In genomic region chr17:4263282-4264215, GRCh38 we compare ENCODE assay signal across 8 cellular contexts. TPM values are rescaled to one million over a fixed set of nuclear protein-coding genes. Genes with fewer than 3 reads are reported as not detected.
DNase-seq lines count a peak whose midpoint lies in the region; TF ChIP-seq lines count a peak whose summit lies in the region.

ANKFY1 (minus strand) TSS chr17:4263979; CDS start chr17:4263941, 38 bp downstream.

- 0 out of 2 replicates have a peak, but pooled peaks cover 8% of the 10 kb centered on the region for H4K20me1 ChIP-seq in SK-N-SH (ENCODE audit: insufficient read depth)

- H3F3A ChIP-seq in SK-N-SH (replicated peaks; ENCODE audit: insufficient read depth) = peaks cover 8% of the 10 kb centered on the region

- peaks cover 5 to 20% of the 10 kb centered on the region in 2 experiments; a peak in 3 of 4 replicates for H3K4me1 ChIP-seq in SK-N-SH (ENCODE audit: control insufficient read depth in 1 of 2, insufficient read depth in 2 of 2, low read depth in 1 of 2, low read length in 1 of 2)

- H3K9me3 ChIP-seq in SK-N-SH = peaks cover 8% of the 10 kb centered on the region; the same call in 1 of the 2 replicates

- WGBS in SK-N-SH (ENCODE audit: low lambda C conversion rate) = under 1% methylated on average over 53 of the region's 85 CpGs

- H3K9me2 ChIP-seq in SK-N-SH = no peaks in the 10 kb centered on the region

- TF ChIP-seq CTCF in HFFc6 (IDR thresholded peaks at IDR 0.05) (peak; percentile 32; the same call in 1 of the 2 replicates), SK-N-SH (IDR thresholded peaks at IDR 0.05) (peak; percentile 35; the same call in 1 of the 2 replicates)

- H3K36me3 ChIP-seq in SK-N-SH (replicated peaks in 1 of 2; ENCODE audit: control insufficient read depth in 1 of 2, insufficient read depth in 2 of 2, low read length in 1 of 2) = peaks cover 8 to 24% of the 10 kb centered on the region in 2 experiments

- peak; percentile 60 for DNase-seq in GF-D8 (lab: John Stamatoyannopoulos, UW)
- DNase-seq in HFFc6 = peak; percentile 93
- peak; percentile 87 for DNase-seq in NCI-H1092 (lab: John Stamatoyannopoulos, UW)
- DNase-seq in SK-N-SH = peak; percentile 97
- DNase-seq in activated naive CD4-positive, alpha-beta T cell treated with anti-CD3 and anti-CD28 coated beads, Interleukin-2, amount 50 U/mL, for 16 hours = peak; percentile 97
- peak; percentile 90 for DNase-seq in globus pallidus (ENCODE audit: low spot score)
- peak; percentile 54 to 97 (median 89) for DNase-seq in nucleus accumbens (lab: John Stamatoyannopoulos, UW)
- DNase-seq in superior temporal gyrus (ENCODE audit: extremely low spot score) = peak; percentile 97

- peak within 1 kb of the TSS; percentile 97 for H2AFZ ChIP-seq in SK-N-SH (ENCODE audit: low read depth)

- peaks cover 9% of the 10 kb centered on the region; the same call in 1 of the 2 replicates for H3K27me3 Mint-ChIP-seq in HFFc6 (ENCODE audit: insufficient read depth)

- CTCF ChIA-PET in SK-N-SH (lab: Yijun Ruan, JAX) = interaction anchor here (0.7 to 4.3 kb wide), 9 partner anchors 13 to 157 kb away, joined by 3 to 39 read pairs (median 4); partner anchors contain the start of gene UBE2G1

- H3K4me1 Mint-ChIP-seq in HFFc6 (ENCODE audit: low read depth) = peaks cover 32% of the 10 kb centered on the region

- H3K36me3 Mint-ChIP-seq in HFFc6 (ENCODE audit: low read depth) = peaks cover 31% of the 10 kb centered on the region

- H3K9me3 Mint-ChIP-seq in HFFc6 = peaks cover 15% of the 10 kb centered on the region

- POLR2A ChIA-PET in SK-N-SH (lab: Yijun Ruan, JAX) = interaction anchor here (1.0 kb wide), 1 partner anchor 48 kb away, joined by 3 read pairs; no protein-coding TSS in a partner anchor

- H3K27ac ChIP-seq in SK-N-SH (ENCODE audit: low read depth in 2 of 2, low read length in 1 of 2) = peak within 1 kb of the TSS; percentile 79 to 86

- peak within 1 kb of the TSS; percentile 99 for H3K4me2 ChIP-seq in SK-N-SH

- TF ChIP-seq RAD21 in SK-N-SH (IDR thresholded peaks at IDR 0.05; ENCODE audit: low read length) = no peak

- peak within 1 kb of the TSS; percentile 80 for H3K27ac Mint-ChIP-seq in HFFc6

- peak within 1 kb of the TSS; percentile 94 for H3K4me3 Mint-ChIP-seq in HFFc6

- peak within 1 kb of the TSS; percentile 97 for H3K9ac ChIP-seq in SK-N-SH

- peak within 1 kb of the TSS; percentile 78 to 95 for H3K4me3 ChIP-seq in SK-N-SH (ENCODE audit: low read depth in 2 of 2, low read length in 1 of 2)

- no peak; a peak in 1 of 4 replicates for TF ChIP-seq EP300 in SK-N-SH (IDR thresholded peaks at IDR 0.05; ENCODE audit: borderline replicate concordance in 1 of 2, low read depth in 1 of 2, low read length in 1 of 2)

- peaks cover 52% of the 10 kb centered on the region for H3K79me2 ChIP-seq in SK-N-SH (ENCODE audit: insufficient read depth)

- no peaks in the 10 kb centered on the region for H3K27me3 ChIP-seq in SK-N-SH (ENCODE audit: insufficient read depth)

TF ChIP-seq in SK-N-SH, 30 proteins besides CTCF, POLR2A, EP300 and RAD21 (continues in another document):
- TF ChIP-seq TAF1 (IDR thresholded peaks at IDR 0.05; ENCODE audit: borderline replicate concordance, low read depth, low read length) (peak; percentile 87), USF2 (IDR thresholded peaks at IDR 0.05; ENCODE audit: borderline replicate concordance, low read depth, low read length) (no peak), JUND (IDR thresholded peaks at IDR 0.05) (no peak; the same call in 1 of the 2 replicates), YY1 (IDR thresholded peaks at IDR 0.05; ENCODE audit: low read depth) (peak; percentile 95), TCF12 (IDR thresholded peaks at IDR 0.05) (no peak), SIN3A (IDR thresholded peaks at IDR 0.05; ENCODE audit: borderline replicate concordance, low read depth, low read length) (peak; percentile 97), RCOR1 (IDR thresholded peaks at IDR 0.05; ENCODE audit: low read length) (no peak; the same call in 1 of the 2 replicates), MXI1 (IDR thresholded peaks at IDR 0.05; ENCODE audit: low read depth, low read length) (peak; percentile 63; the same call in 1 of the 2 replicates), GATA2 (CRISPR knock-in tag; IDR thresholded peaks at IDR 0.05) (no peak), NRF1 (IDR thresholded peaks at IDR 0.05; ENCODE audit: low read depth, low read length) (no peak), TEAD4 (IDR thresholded peaks at IDR 0.05; ENCODE audit: borderline replicate concordance, insufficient read depth) (no peak), REST (IDR thresholded peaks at IDR 0.05; ENCODE audit: low read depth, low read length) (no peak; the same call in 1 of the 2 replicates), FOXM1 (IDR thresholded peaks at IDR 0.05; ENCODE audit: low read depth) (no peak), ELF1 (IDR thresholded peaks at IDR 0.05) (peak; percentile 63), FOSL2 (IDR thresholded peaks at IDR 0.05; ENCODE audit: borderline replicate concordance, low read depth) (no peak), POLR2AphosphoS5 (IDR thresholded peaks at IDR 0.05; ENCODE audit: low read depth, low read length) (peak; percentile 91), MAX (IDR thresholded peaks at IDR 0.05; ENCODE audit: low read depth) (0 out of 2 replicates have a peak, but pooled peaks have one; percentile 35), PBX3 (IDR thresholded peaks at IDR 0.05) (no peak), FOXJ3 (CRISPR knock-in tag; IDR thresholded peaks at IDR 0.05) (peak; percentile 21; the same call in 1 of the 2 replicates), MEF2A (IDR thresholded peaks at IDR 0.05; ENCODE audit: borderline replicate concordance, low read depth) (no peak), IRF3 (IDR thresholded peaks at IDR 0.05; ENCODE audit: low read depth, low read length) (no peak), SMC3 (IDR thresholded peaks at IDR 0.05; ENCODE audit: low read depth, low read length) (peak; percentile 6; the same call in 1 of the 2 replicates), EZH2phosphoT487 (IDR thresholded peaks at IDR 0.05; ENCODE audit: borderline replicate concordance, low read depth) (no peak)

RNA-seq across cellular contexts. Expression of gene ANKFY1, which starts in this region (rescaled TPM):
- total RNA-seq in HFFc6 (2021; fragmentation: NEBNext Ultra II Directional; extraction: Animal tissue kit (Norgen Biotek cat#: 25700)) = 10 to 100 TPM; 37.1 to 45.1 (median 40.7) TPM
- 26.9 and 29.6 TPM in 2 replicates for polyA plus RNA-seq in SK-N-SH (2012; rRNA removed)
- 18.5 and 21.9 TPM in 2 replicates for polyA plus RNA-seq in SK-N-SH (2012; cell fraction: cytosol; rRNA removed)
- 79.0 and 89.8 TPM in 2 replicates for polyA plus RNA-seq in SK-N-SH (2012; cell fraction: nucleus; rRNA removed)

Comparison
In these comparisons a context has a peak if more than half of its experiments do, and no peak if none do; other contexts are left out.
1. Peak in every context shown above with its lines: DNase-seq, H3K4me3 ChIP-seq and H3K27ac ChIP-seq.